10 cellular contexts compared by ENCODE assay signal in genomic region chr12:106417926-106418910, GRCh38.
DNase-seq lines count a peak whose midpoint lies in the region; ATAC-seq, FAIRE-seq and TF ChIP-seq lines count a peak whose summit lies in the region.
"Had no signal": no experiment of that assay in that cellular context is flagged by ENCODE, and none has a peak within 500 bp of the region (broad histone marks: within the 10 kb centered on the region; RNA-seq: fewer than 3 reads in every experiment).

No MANE protein-coding gene starts in this region.

- H3K9ac ChIP-seq in astrocyte (ENCODE audit: low read length) = peak overlapping the region; percentile 6

- in situ Hi-C loops in GM13976 (cut with MboI; ENCODE audit: low sequenced_read_pairs, unreplicated experiment) = no loop called here

- peaks cover 46% of the 10 kb centered on the region for H3K4me1 Mint-ChIP-seq in astrocyte (ENCODE audit: low read depth, unreplicated experiment)
- H3K4me1 Mint-ChIP-seq: activated CD4-positive, alpha-beta T cell treated with anti-CD3 and anti-CD28 coated beads for 36 hours; activated naive CD8-positive, alpha-beta T cell treated with anti-CD3 and anti-CD28 coated beads, Interleukin-2, amount 50 U/mL, for 24 hours had no signal

- H3K9me3 ChIP-seq in astrocyte (ENCODE audit: insufficient read depth, low read depth, low read length) = no peaks in the 10 kb centered on the region

- ATAC-seq in HG02678 (IDR thresholded peaks at IDR 0.05; ENCODE audit: unreplicated experiment) = no peak
- ATAC-seq: activated CD4-positive, alpha-beta T cell treated with anti-CD3 and anti-CD28 coated beads for 36 hours; activated naive CD8-positive, alpha-beta T cell treated with anti-CD3 and anti-CD28 coated beads, Interleukin-2, amount 50 U/mL, for 24 hours had no signal

- no peaks in the 10 kb centered on the region for H3K27me3 ChIP-seq in astrocyte (ENCODE audit: insufficient read depth, low read length)

- peak overlapping the region; percentile 8 for H3K27ac Mint-ChIP-seq in astrocyte (ENCODE audit: unreplicated experiment)
- H3K27ac Mint-ChIP-seq: activated CD4-positive, alpha-beta T cell treated with anti-CD3 and anti-CD28 coated beads for 36 hours; activated naive CD8-positive, alpha-beta T cell treated with anti-CD3 and anti-CD28 coated beads, Interleukin-2, amount 50 U/mL, for 24 hours had no signal

- H3K36me3 ChIP-seq in astrocyte (ENCODE audit: insufficient read depth, low read length) = no peaks in the 10 kb centered on the region

- no peak overlapping the region for H3K4me3 Mint-ChIP-seq in astrocyte (ENCODE audit: unreplicated experiment)
- H3K4me3 Mint-ChIP-seq: activated CD4-positive, alpha-beta T cell treated with anti-CD3 and anti-CD28 coated beads for 36 hours; activated naive CD8-positive, alpha-beta T cell treated with anti-CD3 and anti-CD28 coated beads, Interleukin-2, amount 50 U/mL, for 24 hours had no signal

- peaks cover 38% of the 10 kb centered on the region for H3K4me1 ChIP-seq in astrocyte (ENCODE audit: insufficient read depth, low read length)

- peak overlapping the region; percentile 62 for H3K27ac ChIP-seq in astrocyte (ENCODE audit: low read depth, low read length)

- DNase-seq in HPDE6-E6E7 (ENCODE audit: extremely low spot score) = peak; percentile 20
- DNase-seq in astrocyte (ENCODE audit: low read depth) = peak; percentile 90
- DNase-seq in glomerular visceral epithelial cell (ENCODE audit: extremely low spot score) = peak; percentile 54
- DNase-seq in smooth muscle cell of the brain vasculature (ENCODE audit: low read depth, low spot score) = peak; percentile 28
- DNase-seq in NCI-H345 (lab: John Stamatoyannopoulos, UW) = no peak
- DNase-seq in activated CD4-positive, alpha-beta T cell treated with anti-CD3 and anti-CD28 coated beads, Interleukin-2, amount 50 U/mL, for 4 hours = no peak
- no peak for DNase-seq in GM13976 (ENCODE audit: low spot score)
- DNase-seq: activated CD4-positive, alpha-beta T cell treated with anti-CD3 and anti-CD28 coated beads for 36 hours; activated naive CD8-positive, alpha-beta T cell treated with anti-CD3 and anti-CD28 coated beads, Interleukin-2, amount 50 U/mL, for 24 hours had no signal

- no peaks in the 10 kb centered on the region for H3K79me2 ChIP-seq in astrocyte (ENCODE audit: insufficient read depth, low read length)

- H3K4me2 ChIP-seq in astrocyte (ENCODE audit: low read length) = peak overlapping the region; percentile 49

- H4K20me1 ChIP-seq in astrocyte (ENCODE audit: insufficient read depth, low read length) = no peaks in the 10 kb centered on the region

- peak; percentile 88 for FAIRE-seq in astrocyte (lab: Jason Lieb, UNC)

- peaks cover 2% of the 10 kb centered on the region for H3K36me3 Mint-ChIP-seq in astrocyte (ENCODE audit: low read depth, unreplicated experiment)

- no peak overlapping the region for H2AFZ ChIP-seq in astrocyte (ENCODE audit: low read depth, low read length)

- TF ChIP-seq CTCF in astrocyte (IDR thresholded peaks at IDR 0.05; ENCODE audit: insufficient read depth, low read depth, low read length) = no peak
- TF ChIP-seq CTCF in GM13976 (IDR thresholded peaks at IDR 0.05; ENCODE audit: borderline replicate concordance, control extremely low read depth, extremely low read depth, insufficient read depth, missing control alignments) = no peak

- peak overlapping the region; percentile 19 for H3K4me3 ChIP-seq in astrocyte (ENCODE audit: insufficient read depth, low read depth, low read length)

- H3K27me3 Mint-ChIP-seq in astrocyte (ENCODE audit: low read depth, unreplicated experiment) = no peaks in the 10 kb centered on the region
- H3K27me3 Mint-ChIP-seq: activated CD4-positive, alpha-beta T cell treated with anti-CD3 and anti-CD28 coated beads for 36 hours; activated naive CD8-positive, alpha-beta T cell treated with anti-CD3 and anti-CD28 coated beads, Interleukin-2, amount 50 U/mL, for 24 hours had no signal

- no peaks in the 10 kb centered on the region for H3K9me3 Mint-ChIP-seq in astrocyte (ENCODE audit: unreplicated experiment)
- H3K9me3 Mint-ChIP-seq: activated naive CD8-positive, alpha-beta T cell treated with anti-CD3 and anti-CD28 coated beads, Interleukin-2, amount 50 U/mL, for 24 hours had no signal

Comparison
In these comparisons a context has a peak if more than half of its experiments do, and no peak if none do; other contexts are left out.
1. DNase-seq: peak in HPDE6-E6E7 (single experiment), astrocyte (single experiment), glomerular visceral epithelial cell (single experiment) and smooth muscle cell of the brain vasculature (single experiment); none in NCI-H345 (single experiment), activated CD4-positive, alpha-beta T cell treated with anti-CD3 and anti-CD28 coated beads, Interleukin-2, amount 50 U/mL, for 4 hours (0 of 2) and GM13976 (single experiment).